19 cellular contexts compared by ENCODE assay signal in genomic region chr15:100433304-100433703, GRCh38.
"Had no signal": no experiment of that assay in that cellular context is flagged by ENCODE, and none has a peak within 500 bp of the region (broad histone marks: within the 10 kb centered on the region; RNA-seq: fewer than 3 reads in every experiment).

No MANE protein-coding gene starts in this region.

- H3K9me3 ChIP-seq: esophagus muscularis mucosa, mucosa of descending colon, neutrophil, tibial nerve, vagina had no signal

- H3K36me3 ChIP-seq: esophagus muscularis mucosa, neutrophil, tibial nerve, vagina had no signal

- H3K9ac ChIP-seq: parathyroid adenoma had no signal

- H3K4me1 ChIP-seq: parathyroid adenoma had no signal

- H3K4me1 Mint-ChIP-seq: stimulated activated naive B cell treated with anti-CD40 and anti-IgM and Interleukin-4, amounts not matched to agents 10 μg/mL and 1 μg/mL and 100 μg/mL, for 72 hours had no signal

- H3K27me3 ChIP-seq: esophagus muscularis mucosa, hepatocyte, neutrophil, tibial nerve, vagina had no signal

- H3K27ac ChIP-seq: esophagus muscularis mucosa, hepatocyte, neutrophil, parathyroid adenoma, tibial nerve, vagina had no signal

- H3K4me3 Mint-ChIP-seq: activated T-cell treated with anti-CD3 and anti-CD28 coated beads, Interleukin-2, amount 50 U/mL, for 24 hours; naive thymus-derived CD4-positive, alpha-beta T cell; stimulated activated naive B cell treated with anti-CD40 and anti-IgM and Interleukin-4, amounts not matched to agents 10 μg/mL and 1 μg/mL and 100 μg/mL, for 72 hours had no signal

- FAIRE-seq: endometrium had no signal

- ATAC-seq: activated naive CD4-positive, alpha-beta T cell treated with anti-CD3 and anti-CD28 coated beads, Interleukin-2, amount 50 U/mL, for 72 hours; mucosa of descending colon; naive thymus-derived CD4-positive, alpha-beta T cell; stimulated activated naive B cell treated with anti-CD40 and anti-IgM and Interleukin-4, amounts not matched to agents 10 μg/mL and 1 μg/mL and 100 μg/mL, for 72 hours had no signal

- DNase-seq: activated CD4-positive, alpha-beta T cell treated with anti-CD3 and anti-CD28 coated beads, Interleukin-2, amount 50 U/mL, for 48 hours; activated effector memory CD4-positive, alpha-beta T cell treated with Interleukin-2 at 50 U/mL for 16 hours; activated T-cell treated with anti-CD3 and anti-CD28 coated beads, Interleukin-2, amount 50 U/mL, for 24 hours; islet precursor cell; mucosa of descending colon; naive thymus-derived CD4-positive, alpha-beta T cell; retina; stimulated activated CD4-positive, alpha-beta T cell treated with anti-CD3 and anti-CD28 coated beads, Interleukin-2, amount 100 ng/mL, for 48 hours; stimulated activated naive B cell treated with anti-CD40 and anti-IgM and Interleukin-4, amounts not matched to agents 10 μg/mL and 1 μg/mL and 100 μg/mL, for 72 hours; substantia nigra; T-helper 9 cell had no signal

- H3K27ac Mint-ChIP-seq: activated T-cell treated with anti-CD3 and anti-CD28 coated beads, Interleukin-2, amount 50 U/mL, for 24 hours; stimulated activated naive B cell treated with anti-CD40 and anti-IgM and Interleukin-4, amounts not matched to agents 10 μg/mL and 1 μg/mL and 100 μg/mL, for 72 hours had no signal

- H3K4me2 ChIP-seq: hepatocyte had no signal

- H3K4me3 ChIP-seq: esophagus muscularis mucosa, hepatocyte, mucosa of descending colon, tibial nerve, vagina had no signal

- H3K79me2 ChIP-seq: hepatocyte, parathyroid adenoma had no signal

- H3K27me3 Mint-ChIP-seq: activated T-cell treated with anti-CD3 and anti-CD28 coated beads, Interleukin-2, amount 50 U/mL, for 24 hours; naive thymus-derived CD4-positive, alpha-beta T cell; stimulated activated naive B cell treated with anti-CD40 and anti-IgM and Interleukin-4, amounts not matched to agents 10 μg/mL and 1 μg/mL and 100 μg/mL, for 72 hours had no signal

- H2AFZ ChIP-seq: hepatocyte, parathyroid adenoma had no signal

- H3K9me3 Mint-ChIP-seq: activated naive CD4-positive, alpha-beta T cell treated with anti-CD3 and anti-CD28 coated beads, Interleukin-2, amount 50 U/mL, for 72 hours; activated T-cell treated with anti-CD3 and anti-CD28 coated beads, Interleukin-2, amount 50 U/mL, for 24 hours had no signal

- H3K36me3 Mint-ChIP-seq: activated naive CD4-positive, alpha-beta T cell treated with anti-CD3 and anti-CD28 coated beads, Interleukin-2, amount 50 U/mL, for 72 hours; stimulated activated naive B cell treated with anti-CD40 and anti-IgM and Interleukin-4, amounts not matched to agents 10 μg/mL and 1 μg/mL and 100 μg/mL, for 72 hours had no signal
